ENCODE assay signal across 17 cellular contexts in the genomic region with DNA sequence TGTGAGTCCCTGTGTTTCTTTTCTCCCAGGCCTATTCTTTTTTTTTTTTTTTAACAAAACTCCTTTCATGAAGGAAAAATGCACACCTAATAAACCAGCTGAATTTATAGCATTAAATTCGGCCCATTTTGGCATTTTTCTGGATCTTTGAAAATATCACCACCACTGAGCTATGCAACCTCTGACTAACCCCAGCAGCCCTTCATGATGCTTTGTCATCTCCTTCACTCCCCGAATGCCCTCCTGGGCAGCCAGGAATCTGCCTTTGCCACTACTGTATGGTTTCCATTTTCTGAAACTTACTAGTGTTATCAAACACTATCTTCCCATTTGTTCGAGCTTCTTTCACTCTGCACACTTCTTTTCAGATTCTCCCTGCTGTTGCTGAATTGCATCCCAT.
DNase-seq lines count a peak whose midpoint lies in the region; ATAC-seq and TF ChIP-seq lines count a peak whose summit lies in the region.
"Had no signal": no experiment of that assay in that cellular context is flagged by ENCODE, and none has a peak within 500 bp of the region (broad histone marks: within the 10 kb centered on the region; RNA-seq: fewer than 3 reads in every experiment).

No MANE protein-coding gene starts in this region.

- H3K27ac ChIP-seq in BLaER1 treated with 17β-estradiol and CSF1 and Interleukin-3, amounts not matched to agents 10 nM and 100 nM = peak overlapping the region in 5 of 11 experiments; percentile 32 to 67 (median 42); a peak in 8 of 22 replicates
- H3K27ac ChIP-seq in OCI-LY1 (ENCODE audit: low read depth, low read length, poor library complexity, severe bottlenecking) (no peak overlapping the region), osteoblast (ENCODE audit: low read depth, low read length) (no peak overlapping the region)

- H3K27me3 Mint-ChIP-seq in dendritic cell treated with granulocyte-macrophage colony-stimulating factor and Interleukin-4, amounts not matched to agents 40 ng/mL and 50 ng/mL, for 4 days = peaks cover 26% of the 10 kb centered on the region

- H2AFZ ChIP-seq in OCI-LY1 (ENCODE audit: low read length) = no peak overlapping the region
- peak overlapping the region; percentile 56 for H2AFZ ChIP-seq in osteoblast (ENCODE audit: low read length)

- no peaks in the 10 kb centered on the region for H3K36me3 ChIP-seq in BLaER1 treated with 17β-estradiol and CSF1 and Interleukin-3, amounts not matched to agents 10 nM and 100 nM
- H3K36me3 ChIP-seq in OCI-LY1 (ENCODE audit: insufficient read depth, low read length) (0 out of 2 replicates have a peak, but pooled peaks cover 4% of the 10 kb centered on the region), osteoblast (ENCODE audit: insufficient read depth, low read length) (no peaks in the 10 kb centered on the region)
- H3K36me3 ChIP-seq: BE2C, Peyer's patch had no signal

- H3K9me3 ChIP-seq in BLaER1 treated with 17β-estradiol and CSF1 and Interleukin-3, amounts not matched to agents 10 nM and 100 nM (replicated peaks in 1 of 11) = peaks cover 13 to 20% (median 17%) of the 10 kb centered on the region in 11 experiments; a peak in 21 of 22 replicates
- H3K9me3 ChIP-seq in OCI-LY1 (ENCODE audit: low read length) (peaks cover 14% of the 10 kb centered on the region), osteoblast (ENCODE audit: low read depth, low read length) (no peaks in the 10 kb centered on the region)
- H3K9me3 ChIP-seq: BE2C, Peyer's patch had no signal

- no peaks in the 10 kb centered on the region for H3K36me3 Mint-ChIP-seq in dendritic cell treated with granulocyte-macrophage colony-stimulating factor and Interleukin-4, amounts not matched to agents 40 ng/mL and 50 ng/mL, for 4 days (ENCODE audit: low read depth)
- H3K36me3 Mint-ChIP-seq: CD8-positive, alpha-beta T cell had no signal

- intact Hi-C loops in dendritic cell treated with granulocyte-macrophage colony-stimulating factor and Interleukin-4, amounts not matched to agents 40 ng/mL and 50 ng/mL, for 4 days (cut with micrococcal nuclease) = no loop called here

- no peak overlapping the region for H3K9ac ChIP-seq in BLaER1 treated with 17β-estradiol and CSF1 and Interleukin-3, amounts not matched to agents 10 nM and 100 nM
- H3K9ac ChIP-seq in OCI-LY1 (ENCODE audit: low read length) = no peak overlapping the region

- peaks cover 31 to 43% (median 39%) of the 10 kb centered on the region in 10 experiments for H3K4me1 ChIP-seq in BLaER1 treated with 17β-estradiol and CSF1 and Interleukin-3, amounts not matched to agents 10 nM and 100 nM
- H3K4me1 ChIP-seq in OCI-LY1 (ENCODE audit: insufficient read depth, low read length, severe bottlenecking) (peaks cover 25% of the 10 kb centered on the region), osteoblast (ENCODE audit: insufficient read depth, low read length) (peaks cover 2% of the 10 kb centered on the region)
- H3K4me1 ChIP-seq: BE2C, Peyer's patch had no signal

- peak overlapping the region; percentile 24 for H3K27ac Mint-ChIP-seq in dendritic cell treated with granulocyte-macrophage colony-stimulating factor and Interleukin-4, amounts not matched to agents 40 ng/mL and 50 ng/mL, for 4 days
- H3K27ac Mint-ChIP-seq: CD8-positive, alpha-beta T cell had no signal

- no peaks in the 10 kb centered on the region for H3F3A ChIP-seq in OCI-LY1 (ENCODE audit: insufficient read depth, low read length)

- no peak overlapping the region for H3K4me3 Mint-ChIP-seq in dendritic cell treated with granulocyte-macrophage colony-stimulating factor and Interleukin-4, amounts not matched to agents 40 ng/mL and 50 ng/mL, for 4 days
- H3K4me3 Mint-ChIP-seq: CD8-positive, alpha-beta T cell had no signal

- ATAC-seq in HG02973 (IDR thresholded peaks at IDR 0.05; ENCODE audit: unreplicated experiment) = no peak
- no peak for ATAC-seq in GM18867 (IDR thresholded peaks at IDR 0.05; ENCODE audit: unreplicated experiment)
- ATAC-seq: CD8-positive, alpha-beta T cell had no signal

- peaks cover 0 to 7% (median 4%) of the 10 kb centered on the region in 11 experiments; a peak in 8 of 22 replicates for H4K20me1 ChIP-seq in BLaER1 treated with 17β-estradiol and CSF1 and Interleukin-3, amounts not matched to agents 10 nM and 100 nM
- no peaks in the 10 kb centered on the region for H4K20me1 ChIP-seq in OCI-LY1 (ENCODE audit: insufficient read depth, low read length)
- no peaks in the 10 kb centered on the region for H4K20me1 ChIP-seq in osteoblast (ENCODE audit: insufficient read depth, low read length)

- H3K79me2 ChIP-seq in OCI-LY1 (ENCODE audit: insufficient read depth, low read length) = no peaks in the 10 kb centered on the region
- no peaks in the 10 kb centered on the region for H3K79me2 ChIP-seq in osteoblast (ENCODE audit: insufficient read depth, low read length)

- TF ChIP-seq CTCF in OCI-LY1 (IDR thresholded peaks at IDR 0.05; ENCODE audit: low read length) = no peak
- TF ChIP-seq CTCF in osteoblast (IDR thresholded peaks at IDR 0.05; ENCODE audit: extremely low read depth, low read depth, low read length) = no peak

- peaks cover 25% of the 10 kb centered on the region for H3K4me1 Mint-ChIP-seq in dendritic cell treated with granulocyte-macrophage colony-stimulating factor and Interleukin-4, amounts not matched to agents 40 ng/mL and 50 ng/mL, for 4 days (ENCODE audit: low read depth)

- peaks cover 0 to 17% (median 10%) of the 10 kb centered on the region in 11 experiments; a peak in 14 of 22 replicates for H3K27me3 ChIP-seq in BLaER1 treated with 17β-estradiol and CSF1 and Interleukin-3, amounts not matched to agents 10 nM and 100 nM
- no peaks in the 10 kb centered on the region; the same call in 1 of the 2 replicates for H3K27me3 ChIP-seq in OCI-LY1 (ENCODE audit: insufficient read depth, low read length)
- H3K27me3 ChIP-seq in osteoblast (ENCODE audit: insufficient read depth, low read length) = peaks cover 18% of the 10 kb centered on the region
- H3K27me3 ChIP-seq: Peyer's patch had no signal

- no peak overlapping the region for H3K4me3 ChIP-seq in BLaER1 treated with 17β-estradiol and CSF1 and Interleukin-3, amounts not matched to agents 10 nM and 100 nM
- H3K4me3 ChIP-seq in OCI-LY1 (ENCODE audit: low read depth, low read length, poor library complexity, severe bottlenecking) (no peak overlapping the region), osteoblast (ENCODE audit: insufficient read depth, low read length) (no peak overlapping the region)
- H3K4me3 ChIP-seq: Peyer's patch had no signal

- H3K9me3 Mint-ChIP-seq in dendritic cell treated with granulocyte-macrophage colony-stimulating factor and Interleukin-4, amounts not matched to agents 40 ng/mL and 50 ng/mL, for 4 days = no peaks in the 10 kb centered on the region
- H3K9me3 Mint-ChIP-seq: CD8-positive, alpha-beta T cell had no signal

- H3K4me2 ChIP-seq in BLaER1 treated with 17β-estradiol and CSF1 and Interleukin-3, amounts not matched to agents 10 nM and 100 nM = peak overlapping the region; percentile 71 to 94 (median 82)
- H3K4me2 ChIP-seq in OCI-LY1 (ENCODE audit: low read length) = peak overlapping the region; percentile 33; the same call in 1 of the 2 replicates
- no peak overlapping the region for H3K4me2 ChIP-seq in osteoblast (ENCODE audit: insufficient read depth, low read length)

- H3K9me2 ChIP-seq in OCI-LY1 (ENCODE audit: low read depth, low read length) = no peaks in the 10 kb centered on the region

- DNase-seq in osteoblast (ENCODE audit: insufficient read length, low spot score, missing footprints) = no peak
- no peak for DNase-seq in C1 segment of cervical spinal cord (lab: John Stamatoyannopoulos, UW)
- no peak for DNase-seq in NCI-H1048 (lab: John Stamatoyannopoulos, UW)
- DNase-seq: Calu3, IMR-90, NCI-H1436, NCI-H1930, NCI-H345, NCI-H524 treated with DMSO at 0.1 percent for 48 hours had no signal
